ENCODE assay signal across 8 cellular contexts in the genomic region with DNA sequence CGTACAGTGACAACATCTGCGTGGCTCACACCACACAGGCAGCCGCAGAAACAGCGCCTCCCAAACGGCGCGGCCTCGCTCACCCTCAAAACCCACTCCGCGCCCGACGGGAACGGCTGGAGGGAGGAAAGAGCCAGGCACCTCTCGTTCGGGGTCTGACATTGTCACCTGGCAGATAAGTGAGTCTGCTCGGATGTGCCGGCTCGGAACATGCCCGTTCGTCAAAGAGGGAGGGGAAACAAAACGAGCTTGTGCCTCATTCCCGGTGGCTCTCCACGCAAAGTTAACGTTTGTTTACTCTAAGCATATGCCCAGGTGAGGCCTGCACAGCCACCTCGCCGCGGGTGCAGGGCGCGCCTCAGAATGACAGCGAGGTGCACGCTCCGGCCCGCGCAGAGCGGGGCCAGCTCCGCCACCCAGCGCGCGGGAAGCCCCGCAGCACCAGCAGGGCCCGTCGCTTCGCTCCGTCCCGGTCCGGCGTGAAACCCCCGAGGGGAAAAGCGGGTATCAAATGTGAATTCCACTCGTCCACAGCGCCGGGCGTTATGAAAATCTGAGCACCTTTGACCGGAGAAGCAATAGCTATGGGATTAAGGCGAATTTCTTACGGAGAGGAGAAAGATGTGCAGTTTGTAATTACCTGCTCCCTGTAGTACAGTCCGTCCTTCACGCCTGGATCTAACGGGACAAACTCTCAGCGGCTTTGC. TPM values are rescaled to one million over a fixed set of nuclear protein-coding genes. Genes with fewer than 3 reads are reported as not detected.
DNase-seq lines count a peak whose midpoint lies in the region; ATAC-seq and TF ChIP-seq lines count a peak whose summit lies in the region.

No MANE protein-coding gene starts in this region.

- TF ChIP-seq CTCF in CD4-positive, alpha-beta T cell (IDR thresholded peaks at IDR 0.05) = no peak
- no peak for TF ChIP-seq CTCF in chondrocyte (IDR thresholded peaks at IDR 0.05)

- intact Hi-C loops in CD4-positive, alpha-beta T cell (cut with DNase I, micrococcal nuclease) = no loop called here

- H3K36me3 ChIP-seq in HUES6 (ENCODE audit: control insufficient read depth, insufficient read depth, low read length) = no peaks in the 10 kb centered on the region

- no peaks in the 10 kb centered on the region for H3K36me3 Mint-ChIP-seq in CD4-positive, alpha-beta T cell (ENCODE audit: low read depth)
- H3K36me3 Mint-ChIP-seq in chondrocyte (ENCODE audit: low read depth) = peaks cover 4% of the 10 kb centered on the region
- H3K36me3 Mint-ChIP-seq in naive thymus-derived CD8-positive, alpha-beta T cell = no peaks in the 10 kb centered on the region

- H3K27me3 Mint-ChIP-seq in CD4-positive, alpha-beta T cell = peaks cover 83% of the 10 kb centered on the region
- peaks cover 76% of the 10 kb centered on the region for H3K27me3 Mint-ChIP-seq in chondrocyte (ENCODE audit: low read depth)
- peaks cover 50 to 90% (median 71%) of the 10 kb centered on the region in 5 donors for H3K27me3 Mint-ChIP-seq in naive thymus-derived CD8-positive, alpha-beta T cell

- no peaks in the 10 kb centered on the region for H3K9me3 ChIP-seq in CD4-positive, alpha-beta T cell (ENCODE audit: control insufficient read depth, low read length)
- peaks cover 3% of the 10 kb centered on the region; the same call in 1 of the 2 replicates for H3K9me3 ChIP-seq in HUES6 (ENCODE audit: control insufficient read depth, insufficient read depth, low read depth, low read length)

- H3K27ac Mint-ChIP-seq in CD4-positive, alpha-beta T cell = no peak overlapping the region
- H3K27ac Mint-ChIP-seq in chondrocyte (ENCODE audit: unreplicated experiment) = no peak overlapping the region
- H3K27ac Mint-ChIP-seq in naive thymus-derived CD8-positive, alpha-beta T cell = peak overlapping the region in 1 of 10 donors; percentile 11

- CTCF ChIA-PET in CD4-positive, alpha-beta T cell (lab: Charles Lee) = no interaction called here

- H3K27ac ChIP-seq in CD4-positive, alpha-beta T cell (ENCODE audit: low read depth, low read length) = no peak overlapping the region
- H3K27ac ChIP-seq in HUES6 (ENCODE audit: low read depth, low read length) = no peak overlapping the region

- POLR2A ChIA-PET in CD4-positive, alpha-beta T cell (lab: Charles Lee) = no interaction called here
- POLR2A ChIA-PET in naive thymus-derived CD8-positive, alpha-beta T cell (lab: Charles Lee) = interaction anchor here (0.7 kb wide), 1 partner anchor 65 kb away, joined by 3 read pairs; no protein-coding TSS in a partner anchor

- H3K4me3 ChIP-seq in HUES6 (ENCODE audit: low read depth, low read length) = peak overlapping the region; percentile 42

- H3K27me3 ChIP-seq in CD4-positive, alpha-beta T cell (ENCODE audit: control insufficient read depth, insufficient read depth, low read length) = peaks cover 73% of the 10 kb centered on the region
- H3K27me3 ChIP-seq in HUES6 (ENCODE audit: control insufficient read depth, insufficient read depth, low read length) = peaks cover 86% of the 10 kb centered on the region

- H3K4me1 ChIP-seq in HUES6 (ENCODE audit: control insufficient read depth, insufficient read depth, low read length) = peaks cover 7% of the 10 kb centered on the region; the same call in 1 of the 2 replicates

- DNase-seq in CD4-positive, alpha-beta T cell = no peak
- peak; percentile 67 for DNase-seq in chondrocyte (ENCODE audit: low spot score)
- peak in 2 of 10 donors; percentile 5 to 13 for DNase-seq in naive thymus-derived CD8-positive, alpha-beta T cell
- DNase-seq in A172 (ENCODE audit: low spot score) = no peak
- no peak for DNase-seq in COLO829 (ENCODE audit: low spot score)
- DNase-seq in NAMALWA (ENCODE audit: low spot score) = no peak

- no peaks in the 10 kb centered on the region for H3K9me3 Mint-ChIP-seq in CD4-positive, alpha-beta T cell
- no peaks in the 10 kb centered on the region for H3K9me3 Mint-ChIP-seq in chondrocyte (ENCODE audit: low read depth)
- peaks cover 0 to 2% (median 0%) of the 10 kb centered on the region in 9 donors for H3K9me3 Mint-ChIP-seq in naive thymus-derived CD8-positive, alpha-beta T cell

- H3K9ac ChIP-seq in HUES6 (ENCODE audit: low read length) = no peak overlapping the region

- peak overlapping the region; percentile 55 for H3K4me3 Mint-ChIP-seq in CD4-positive, alpha-beta T cell
- H3K4me3 Mint-ChIP-seq in chondrocyte (ENCODE audit: unreplicated experiment) = peak overlapping the region; percentile 59
- peak overlapping the region; percentile 41 to 84 (median 71) for H3K4me3 Mint-ChIP-seq in naive thymus-derived CD8-positive, alpha-beta T cell

- peaks cover 20% of the 10 kb centered on the region for H3K4me1 Mint-ChIP-seq in CD4-positive, alpha-beta T cell (ENCODE audit: low read depth)
- H3K4me1 Mint-ChIP-seq in chondrocyte (ENCODE audit: low read depth) = peaks cover 11% of the 10 kb centered on the region
- peaks cover 11 to 19% (median 15%) of the 10 kb centered on the region in 4 donors for H3K4me1 Mint-ChIP-seq in naive thymus-derived CD8-positive, alpha-beta T cell

- ATAC-seq in CD4-positive, alpha-beta T cell (ENCODE audit: poor library complexity) = no peak
- peak; percentile 57 to 70 for ATAC-seq in naive thymus-derived CD8-positive, alpha-beta T cell
- no peak for ATAC-seq in HG02840 (IDR thresholded peaks at IDR 0.05; ENCODE audit: low FRiP score, unreplicated experiment)

RNA-seq across cellular contexts. Expression of gene CNPY1, which starts 13.1 kb away (rescaled TPM):
- not detected for total RNA-seq in CD4-positive, alpha-beta T cell
- not detected in 3 replicates for total RNA-seq in chondrocyte
- total RNA-seq in naive thymus-derived CD8-positive, alpha-beta T cell = not detected
- polyA plus RNA-seq in naive thymus-derived CD8-positive, alpha-beta T cell = not detected
- total RNA-seq in A172 (2014; rRNA removed; shearing (Covaris generic)) = not detected in 2 replicates

Comparison
In these comparisons a context has a peak if more than half of its experiments do, and no peak if none do; other contexts are left out.
1. ATAC-seq: peak in naive thymus-derived CD8-positive, alpha-beta T cell (2 of 2); none in CD4-positive, alpha-beta T cell (single experiment) and HG02840 (single experiment).
2. Peak in every context shown above with its lines, with median percentiles within 50 percentile points of each other: H3K4me3 Mint-ChIP-seq.